ENCODE assay signal across 8 cellular contexts in genomic region chr4:138242076-138242829, GRCh38. TPM values are rescaled to one million over a fixed set of nuclear protein-coding genes. Genes with fewer than 3 reads are reported as not detected.
DNase-seq lines count a peak whose midpoint lies in the region; ATAC-seq and TF ChIP-seq lines count a peak whose summit lies in the region.

Gene SLC7A11 (minus strand): TSS chr4:138242349. CDS start chr4:138242069, 280 bp downstream.

- H3K36me3 Mint-ChIP-seq in activated CD8-positive, alpha-beta T cell treated with anti-CD3 and anti-CD28 coated beads for 36 hours (ENCODE audit: low read depth), result peaks cover 2% of the 10 kb centered on the region

- no peaks in the 10 kb centered on the region for H3K9me3 Mint-ChIP-seq in activated CD8-positive, alpha-beta T cell treated with anti-CD3 and anti-CD28 coated beads for 36 hours

- POLR2A ChIA-PET in activated CD8-positive, alpha-beta T cell treated with anti-CD3 and anti-CD28 coated beads for 36 hours (lab: Charles Lee), result no interaction called here

- intact Hi-C loops in activated CD8-positive, alpha-beta T cell treated with anti-CD3 and anti-CD28 coated beads for 36 hours (cut with micrococcal nuclease), result no loop called here

- H3K4me3 Mint-ChIP-seq in activated CD8-positive, alpha-beta T cell treated with anti-CD3 and anti-CD28 coated beads for 36 hours, result peak within 1 kb of the TSS; percentile 74

- CTCF ChIA-PET in activated CD8-positive, alpha-beta T cell treated with anti-CD3 and anti-CD28 coated beads for 36 hours (lab: Charles Lee), result no interaction called here

- no peaks in the 10 kb centered on the region for H3K9me3 ChIP-seq in muscle layer of duodenum (ENCODE audit: control insufficient read depth in 1 of 2, low read length in 2 of 2)

- H3K27ac Mint-ChIP-seq in activated CD8-positive, alpha-beta T cell treated with anti-CD3 and anti-CD28 coated beads for 36 hours, result peak within 1 kb of the TSS; percentile 95

- H3K36me3 ChIP-seq in muscle layer of duodenum (ENCODE audit: control insufficient read depth in 1 of 2, insufficient read depth in 2 of 2, low read length in 2 of 2), result no peaks in the 10 kb centered on the region

- H3K4me1 ChIP-seq in muscle layer of duodenum (ENCODE audit: control insufficient read depth in 1 of 2, insufficient read depth in 2 of 2, low read length in 2 of 2), result peaks cover 0 to 4% of the 10 kb centered on the region in 2 donors

- no peaks in the 10 kb centered on the region for H3K27me3 ChIP-seq in muscle layer of duodenum (ENCODE audit: low read depth, low read length)

- peak within 1 kb of the TSS; percentile 34 to 53 for H3K4me3 ChIP-seq in muscle layer of duodenum (ENCODE audit: low read depth in 1 of 2, low read length in 2 of 2)

- H3K4me1 Mint-ChIP-seq in activated CD8-positive, alpha-beta T cell treated with anti-CD3 and anti-CD28 coated beads for 36 hours (ENCODE audit: low read depth), result peaks cover 8% of the 10 kb centered on the region

- H3K27me3 Mint-ChIP-seq in activated CD8-positive, alpha-beta T cell treated with anti-CD3 and anti-CD28 coated beads for 36 hours, result no peaks in the 10 kb centered on the region

- peak; percentile 99 for TF ChIP-seq POLR2A in erythroblast (IDR thresholded peaks at IDR 0.05; ENCODE audit: low read length)

- DNase-seq in COR-L47 (lab: John Stamatoyannopoulos, UW), result peak; percentile 89
- peak; percentile 83 for DNase-seq in NCI-H510A (lab: John Stamatoyannopoulos, UW)
- peak; percentile 72 for DNase-seq in activated CD8-positive, alpha-beta T cell treated with anti-CD3 and anti-CD28 coated beads for 36 hours
- DNase-seq in erythroblast (lab: John Stamatoyannopoulos, UW), result peak; percentile 96 to 98
- DNase-seq in substantia nigra (lab: John Stamatoyannopoulos, UW), result peak in 31 of 49 donors; percentile 1 to 72 (median 18)

- ATAC-seq in GM19351 (IDR thresholded peaks at IDR 0.05; ENCODE audit: unreplicated experiment) (peak; percentile 97), HG03457 (IDR thresholded peaks at IDR 0.05; ENCODE audit: unreplicated experiment) (peak; percentile 99)
- peak; percentile 95 for ATAC-seq in activated CD8-positive, alpha-beta T cell treated with anti-CD3 and anti-CD28 coated beads for 36 hours

- TF ChIP-seq CTCF in activated CD8-positive, alpha-beta T cell treated with anti-CD3 and anti-CD28 coated beads for 36 hours (IDR thresholded peaks at IDR 0.05), result no peak

- H3K27ac ChIP-seq in muscle layer of duodenum (ENCODE audit: low read length), result peak within 1 kb of the TSS; percentile 58
- peak within 1 kb of the TSS; percentile 56 for H3K27ac ChIP-seq in substantia nigra (ENCODE audit: low read depth, low read length, poor library complexity, severe bottlenecking)

RNA-seq across cellular contexts. Expression of gene SLC7A11, which starts in this region (rescaled TPM):
- total RNA-seq in activated CD8-positive, alpha-beta T cell treated with anti-CD3 and anti-CD28 coated beads for 36 hours, result 1 to 10 TPM; 3.7 to 4.5 TPM

Comparison
In these comparisons a context has a peak if more than half of its experiments do, and no peak if none do; other contexts are left out.
1. Peak in every context shown above with its lines: DNase-seq, ATAC-seq, H3K4me3 ChIP-seq and H3K27ac ChIP-seq.
2. DNase-seq: peak in every context shown above with its lines; median percentile 97 in erythroblast; 89 in COR-L47; 83 in NCI-H510A; 72 in activated CD8-positive, alpha-beta T cell treated with anti-CD3 and anti-CD28 coated beads for 36 hours; 18 in substantia nigra.